8 cellular contexts compared by ENCODE assay signal in genomic region chrX:17738737-17739535, GRCh38. TPM values are rescaled to one million over a fixed set of nuclear protein-coding genes. Genes with fewer than 3 reads are reported as not detected.
DNase-seq lines count a peak whose midpoint lies in the region; ATAC-seq and TF ChIP-seq lines count a peak whose summit lies in the region.

No MANE protein-coding gene starts in this region.

- H3K4me1 Mint-ChIP-seq in memory B cell, result peaks cover 6% of the 10 kb centered on the region

- DNase-seq in cardiac muscle cell (ENCODE audit: low read depth in 1 of 2, low spot score in 1 of 2) (peak in 1 of 2 donors; percentile 1), left ventricle myocardium superior (no peak), astrocyte of the spinal cord (ENCODE audit: low read depth, low spot score) (peak; percentile 17), memory B cell (ENCODE audit: low spot score in 2 of 2) (no peak), upper lobe of right lung (no peak), NCI-H345 treated with DMSO at 0.1 percent for 48 hours (lab: John Stamatoyannopoulos, UW; ENCODE audit: unreplicated experiment) (no peak), NCI-H2107 treated with DMSO at 0.1 percent for 48 hours (lab: John Stamatoyannopoulos, UW; ENCODE audit: unreplicated experiment) (no peak)
- DNase-seq in stimulated activated CD4-positive, alpha-beta T cell treated with anti-CD3 and anti-CD28 coated beads, Interleukin-12 subunit alpha, Interleukin-12 subunit beta, amount 100 ng/mL, for 4 hours, result no peak

- no peaks in the 10 kb centered on the region for H3K9me3 ChIP-seq in cardiac muscle cell (ENCODE audit: low read depth)
- H3K9me3 ChIP-seq in upper lobe of right lung, result no peaks in the 10 kb centered on the region

- TF ChIP-seq CTCF in cardiac muscle cell (IDR thresholded peaks at IDR 0.05; ENCODE audit: low read depth, low read length), result no peak
- no peak for TF ChIP-seq CTCF in astrocyte of the spinal cord (IDR thresholded peaks at IDR 0.05; ENCODE audit: low read depth, low read length)
- no peak for TF ChIP-seq CTCF in upper lobe of right lung (IDR thresholded peaks at IDR 0.05)

- H3K4me3 ChIP-seq in cardiac muscle cell (peak overlapping the region; percentile 54), astrocyte of the spinal cord (ENCODE audit: low read depth, low read length) (peak overlapping the region; percentile 56), upper lobe of right lung (peak overlapping the region; percentile 66)

- peak overlapping the region; percentile 92 for H3K4me3 Mint-ChIP-seq in memory B cell

- peaks cover 2% of the 10 kb centered on the region for H3K36me3 Mint-ChIP-seq in memory B cell

- no peak overlapping the region for H3K27ac ChIP-seq in cardiac muscle cell
- peak overlapping the region; percentile 90 for H3K27ac ChIP-seq in upper lobe of right lung

- ATAC-seq in left ventricle myocardium superior (no peak), memory B cell (ENCODE audit: low read depth) (no peak), upper lobe of right lung (no peak)

- H3K9me3 Mint-ChIP-seq in memory B cell, result no peaks in the 10 kb centered on the region

- in situ Hi-C loops in astrocyte of the spinal cord (cut with HindIII; ENCODE audit: low sequenced_read_pairs), result no loop called here

- peaks cover 3% of the 10 kb centered on the region for H3K27me3 Mint-ChIP-seq in memory B cell

- peak overlapping the region; percentile 35 for H3K27ac Mint-ChIP-seq in memory B cell

- intact Hi-C loops in left ventricle myocardium superior (cut with micrococcal nuclease), result no loop called here
- intact Hi-C loops in upper lobe of right lung (cut with DNase I), result no loop called here

- no peaks in the 10 kb centered on the region for H3K36me3 ChIP-seq in cardiac muscle cell
- no peaks in the 10 kb centered on the region for H3K36me3 ChIP-seq in upper lobe of right lung

- no peaks in the 10 kb centered on the region for H3K4me1 ChIP-seq in cardiac muscle cell (ENCODE audit: low read depth)
- no peaks in the 10 kb centered on the region for H3K4me1 ChIP-seq in upper lobe of right lung

- H3K27me3 ChIP-seq in cardiac muscle cell, result no peaks in the 10 kb centered on the region
- no peaks in the 10 kb centered on the region for H3K27me3 ChIP-seq in upper lobe of right lung

RNA-seq across cellular contexts. Expression of gene SCML1, which starts 1.6 kb away (rescaled TPM):
- total RNA-seq in cardiac muscle cell, result 4.5 and 5.4 TPM in 2 replicates
- 4.4 and 6.5 TPM in 2 replicates for polyA plus RNA-seq in cardiac muscle cell
- 5.8 TPM for total RNA-seq in left ventricle myocardium superior
- total RNA-seq in upper lobe of right lung, result 12.3 TPM
